1 cellular context compared by ENCODE assay signal in genomic region chrX:23952401-23952800, GRCh38.
TF ChIP-seq lines count a peak whose summit lies in the region.

No MANE protein-coding gene starts in this region.

TF ChIP-seq in SK-N-SH, 30 proteins besides CTCF, POLR2A, EP300 and RAD21:
- TF ChIP-seq MXI1 (IDR thresholded peaks at IDR 0.05; ENCODE audit: low read depth, low read length) (no peak), TAF1 (IDR thresholded peaks at IDR 0.05; ENCODE audit: borderline replicate concordance, low read depth, low read length) (no peak), GATA2 (CRISPR knock-in tag; IDR thresholded peaks at IDR 0.05) (no peak), POLR2AphosphoS5 (IDR thresholded peaks at IDR 0.05; ENCODE audit: low read depth, low read length) (no peak), ZBTB33 (IDR thresholded peaks at IDR 0.05; ENCODE audit: borderline replicate concordance, low read depth) (no peak)
